ENCODE assay signal across 8 cellular contexts in the genomic region with DNA sequence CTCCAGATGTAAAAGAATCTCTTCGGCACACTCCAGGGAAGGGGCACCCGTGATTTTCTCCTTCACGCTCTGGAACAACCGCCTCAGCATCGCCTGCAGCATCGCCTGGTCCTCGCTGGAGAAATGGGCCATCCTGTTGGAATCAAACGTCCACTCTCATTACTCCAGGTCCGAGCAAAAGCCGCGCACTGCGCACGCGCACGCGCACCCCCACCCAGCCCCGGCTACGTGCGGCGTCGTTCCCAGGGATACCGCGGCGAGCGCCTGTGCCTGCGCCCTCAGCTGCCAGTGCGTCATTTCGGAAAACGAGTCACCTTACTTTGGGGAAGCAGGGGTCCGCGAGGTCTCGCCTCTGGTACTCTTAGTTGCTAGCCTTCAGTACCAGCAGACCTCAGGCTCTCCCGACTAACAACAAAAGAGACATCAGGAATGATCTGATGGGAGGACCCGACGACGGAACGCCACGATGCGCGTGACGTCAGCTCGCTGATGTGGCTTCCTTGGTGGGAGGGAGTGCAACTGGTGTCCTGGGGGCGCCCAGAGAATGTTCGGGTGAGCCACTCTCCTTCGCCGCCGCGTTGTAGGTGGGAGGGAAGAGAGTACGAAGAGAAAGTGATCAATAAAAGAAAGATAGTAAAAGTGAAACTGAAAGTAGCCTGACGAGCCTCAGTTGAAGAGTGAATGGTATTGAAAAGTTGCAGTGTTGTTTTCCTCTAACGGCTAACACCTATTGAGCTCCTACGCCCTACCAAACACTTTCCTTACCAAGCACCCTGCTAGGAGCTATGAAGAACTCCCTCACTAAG. TPM values are rescaled to one million over a fixed set of nuclear protein-coding genes. Genes with fewer than 3 reads are reported as not detected.
A peak's percentile ranks its signal among the peaks of the same experiment; 100 is the strongest.
DNase-seq lines count a peak whose midpoint lies in the region; ATAC-seq, FAIRE-seq and TF ChIP-seq lines count a peak whose summit lies in the region.

TSS of gene TBC1D32 (minus strand) at position 182 of the 806 bp plus-strand sequence. CDS start at position 132, 50 bp downstream.

- peak within 1 kb of the TSS; percentile 65 for H2BK120ac ChIP-seq in trophoblast cell (ENCODE audit: insufficient read depth, low read length, poor library complexity)

- H3K4me3 ChIP-seq in heart left ventricle, result peak within 1 kb of the TSS; percentile 12 to 87 (median 68)
- H3K4me3 ChIP-seq in trophoblast cell (ENCODE audit: low read depth, low read length), result peak within 1 kb of the TSS; percentile 84
- peak within 1 kb of the TSS; percentile 22 to 80 (median 62) for H3K4me3 ChIP-seq in transverse colon

- no peaks in the 10 kb centered on the region for H3K36me3 ChIP-seq in heart left ventricle
- no peaks in the 10 kb centered on the region for H3K36me3 ChIP-seq in trophoblast cell (ENCODE audit: control insufficient read depth in 1 of 2, insufficient read depth in 2 of 2, low read length in 2 of 2)
- H3K36me3 ChIP-seq in transverse colon, result no peaks in the 10 kb centered on the region

- ATAC-seq in HG02840 (IDR thresholded peaks at IDR 0.05; ENCODE audit: low FRiP score, unreplicated experiment) (peak; percentile 96), heart left ventricle (peak; percentile 99 to 100 (median 100))

- peak within 1 kb of the TSS; percentile 87 for H2AFZ ChIP-seq in trophoblast cell (ENCODE audit: insufficient read depth, low read length, poor library complexity)

- no peak for TF ChIP-seq EP300 in transverse colon (IDR thresholded peaks at IDR 0.05; ENCODE audit: low read depth)

- H3K9ac ChIP-seq in trophoblast cell (ENCODE audit: low read length), result peak within 1 kb of the TSS; percentile 88

- DNase-seq in GM12892 (ENCODE audit: insufficient read length) (peak; percentile 72), NCI-H1436 (lab: John Stamatoyannopoulos, UW) (peak; percentile 74), T follicular helper cell (ENCODE audit: low read depth) (peak; percentile 75), heart left ventricle (peak; percentile 91 to 96 (median 94)), trophoblast cell (peak; percentile 94 to 97), transverse colon (peak; percentile 93)

- FAIRE-seq in GM12892 (lab: Jason Lieb, UNC), result peak; percentile 97

- WGBS in adipose tissue, 3 donors, result 0% methylated on average over 52 of the region's 52 CpGs
- WGBS in heart left ventricle, 4 donors, result 0 to 1% (median 1%) methylated on average over 48 to 52 of the region's 52 CpGs
- WGBS in trophoblast cell (ENCODE audit: extremely low coverage, insufficient coverage, insufficient read length), result no CpG with 5 or more reads among the region's 52 CpGs
- 1 to 2% methylated on average over 9 to 52 of the region's 52 CpGs for whole genome bisulfite sequencing in transverse colon (ENCODE audit: low coverage in 1 of 2), 2 donors

- peaks cover 2% of the 10 kb centered on the region for H3K79me2 ChIP-seq in trophoblast cell (ENCODE audit: control insufficient read depth, insufficient read depth, low read length, poor library complexity)

- no peak within 1 kb of the TSS for H2BK5ac ChIP-seq in trophoblast cell (ENCODE audit: low read depth, low read length, poor library complexity)

- peak within 1 kb of the TSS; percentile 79 for H4K12ac ChIP-seq in trophoblast cell (ENCODE audit: low read depth, low read length)

- peak; percentile 64; the same call in 1 of the 2 replicates for TF ChIP-seq POLR2A in GM12892 (IDR thresholded peaks at IDR 0.05; ENCODE audit: low read depth, low read length)
- peak in 1 of 2 donors; percentile 52 for TF ChIP-seq POLR2A in heart left ventricle (IDR thresholded peaks at IDR 0.05)
- TF ChIP-seq POLR2A in transverse colon (IDR thresholded peaks at IDR 0.05), result peak; percentile 57

- intact Hi-C loops in heart left ventricle (cut with DNase I) (loop anchor here in 3 of 10 donors (2.0 to 10.0 kb wide), 3 partner anchors 96 to 1060 kb away; partner anchors contain the start of gene HSF2 (in 1 of the 3)), transverse colon (cut with DNase I; ENCODE audit: low total_unique reads) (no loop called here)

- H3K23ac ChIP-seq in trophoblast cell (ENCODE audit: low read length), result no peak within 1 kb of the TSS

- H3K27me3 ChIP-seq in heart left ventricle (no peaks in the 10 kb centered on the region), trophoblast cell (ENCODE audit: insufficient read depth, low read length) (no peaks in the 10 kb centered on the region), transverse colon (no peaks in the 10 kb centered on the region)

- peak within 1 kb of the TSS; percentile 16 for H3K4ac ChIP-seq in trophoblast cell (ENCODE audit: low read depth, low read length)

- no peak within 1 kb of the TSS for H2BK12ac ChIP-seq in trophoblast cell (ENCODE audit: low read length)

- H3K4me2 ChIP-seq in trophoblast cell (ENCODE audit: low read length), result peak within 1 kb of the TSS; percentile 88

- peak within 1 kb of the TSS; percentile 8 for H4K91ac ChIP-seq in trophoblast cell (ENCODE audit: low read depth, low read length)

- H3K18ac ChIP-seq in trophoblast cell (ENCODE audit: low read length), result peak within 1 kb of the TSS; percentile 41

- peak in 1 of 12 donors; percentile 12 for TF ChIP-seq CTCF in heart left ventricle (IDR thresholded peaks at IDR 0.05)
- peak in 1 of 5 experiments; percentile 36 for TF ChIP-seq CTCF in transverse colon (IDR thresholded peaks at IDR 0.05)

- H4K8ac ChIP-seq in trophoblast cell (ENCODE audit: low read depth, low read length), result peak within 1 kb of the TSS; percentile 93

- H3K4me1 ChIP-seq in heart left ventricle, result peaks cover 0 to 12% (median 2%) of the 10 kb centered on the region in 12 donors
- H3K4me1 ChIP-seq in trophoblast cell (ENCODE audit: control insufficient read depth in 1 of 2, insufficient read depth in 2 of 2, low read length in 2 of 2), result no peaks in the 10 kb centered on the region
- H3K4me1 ChIP-seq in transverse colon, result peaks cover 0 to 9% (median 1%) of the 10 kb centered on the region in 4 donors

- H3K14ac ChIP-seq in trophoblast cell (ENCODE audit: low read length), result peak within 1 kb of the TSS; percentile 35

- peaks cover 5% of the 10 kb centered on the region for H3K79me1 ChIP-seq in trophoblast cell (ENCODE audit: low read length)

- H3K27ac ChIP-seq in adipose tissue (ENCODE audit: low read depth, low read length), result peak within 1 kb of the TSS; percentile 84
- peak within 1 kb of the TSS; percentile 70 to 98 (median 92) for H3K27ac ChIP-seq in heart left ventricle
- H3K27ac ChIP-seq in trophoblast cell (ENCODE audit: low read depth, low read length), result peak within 1 kb of the TSS; percentile 43
- peak within 1 kb of the TSS; percentile 85 to 95 (median 90) for H3K27ac ChIP-seq in transverse colon

- H2AK5ac ChIP-seq in trophoblast cell (ENCODE audit: low read length), result no peak within 1 kb of the TSS

- H3K9me3 ChIP-seq in heart left ventricle, result no peaks in the 10 kb centered on the region
- H3K9me3 ChIP-seq in trophoblast cell (ENCODE audit: insufficient read depth, low read depth, low read length), result no peaks in the 10 kb centered on the region
- no peaks in the 10 kb centered on the region for H3K9me3 ChIP-seq in transverse colon

- in situ Hi-C loops in transverse colon (cut with MboI; ENCODE audit: low pct_ligation_motif_present in 1 of 4, low pct_unique_long_range_greater_than_20kb in 1 of 4, low sequenced_read_pairs in 3 of 4), result no loop called here

RNA-seq across cellular contexts. Expression of gene TBC1D32, which starts in this region (rescaled TPM):
- 6.7 TPM for polyA plus RNA-seq in GM12892 (2012; ENCODE audit: missing spikeins)
- under 1 TPM in 2 of 3 donors, not detected in 1; 0.83 to 0.94 TPM for polyA plus RNA-seq in adipose tissue
- 1 to 10 TPM; 1.0 to 4.6 (median 3.4) TPM for total RNA-seq in heart left ventricle
- 1 to 10 TPM in 1 of 2 donors, under 1 TPM in 1; 0.53 to 1.1 TPM for polyA plus RNA-seq in heart left ventricle
- polyA plus RNA-seq in trophoblast cell (2013), result 2.4 and 2.6 TPM in 2 replicates
- 10 to 100 TPM; 13.4 to 49.6 (median 22.6) TPM for total RNA-seq in transverse colon

Comparison
In these comparisons a context has a peak if more than half of its experiments do, and no peak if none do; other contexts are left out.
1. Peak in every context shown above with its lines: DNase-seq, ATAC-seq, H3K4me3 ChIP-seq and H3K27ac ChIP-seq.